ENCODE assay signal across 13 cellular contexts in genomic region chr5:57595530-57596098, GRCh38.
"Had no signal": no experiment of that assay in that cellular context is flagged by ENCODE, and none has a peak within 500 bp of the region (broad histone marks: within the 10 kb centered on the region; RNA-seq: fewer than 3 reads in every experiment).

No MANE protein-coding gene starts in this region.

- ATAC-seq: activated CD8-positive, alpha-beta T cell treated with anti-CD3 and anti-CD28 coated beads, Interleukin-2, amount 10 ng/mL, durations not matched to agents 7 days and 5 days; gastrocnemius medialis; heart right ventricle; psoas muscle had no signal

- H3K27ac Mint-ChIP-seq: activated CD8-positive, alpha-beta T cell treated with anti-CD3 and anti-CD28 coated beads, Interleukin-2, amount 10 ng/mL, durations not matched to agents 7 days and 5 days; activated T-helper 1 cell treated with anti-CD3 and anti-CD28 coated beads, Interleukin-12 subunit alpha, Interleukin-12 subunit beta, Interleukin-2, Interleukin-4 antibody, amounts not matched to agents 30 ng/mL and 10 ng/mL and 1 ng/mL, durations not matched to agents 14 hours and 24 hours and 36 hours; memory B cell; type B pancreatic cell had no signal

- H3K4me3 Mint-ChIP-seq: activated CD8-positive, alpha-beta T cell treated with anti-CD3 and anti-CD28 coated beads, Interleukin-2, amount 10 ng/mL, durations not matched to agents 7 days and 5 days; activated T-helper 1 cell treated with anti-CD3 and anti-CD28 coated beads, Interleukin-12 subunit alpha, Interleukin-12 subunit beta, Interleukin-2, Interleukin-4 antibody, amounts not matched to agents 30 ng/mL and 10 ng/mL and 1 ng/mL, durations not matched to agents 14 hours and 24 hours and 36 hours; memory B cell; type B pancreatic cell had no signal

- H3K9me3 Mint-ChIP-seq: activated T-helper 1 cell treated with anti-CD3 and anti-CD28 coated beads, Interleukin-12 subunit alpha, Interleukin-12 subunit beta, Interleukin-2, Interleukin-4 antibody, amounts not matched to agents 30 ng/mL and 10 ng/mL and 1 ng/mL, durations not matched to agents 14 hours and 24 hours and 36 hours; memory B cell; type B pancreatic cell had no signal

- H3K36me3 Mint-ChIP-seq: memory B cell, type B pancreatic cell had no signal

- H3K36me3 ChIP-seq: gastrocnemius medialis, heart right ventricle, left ventricle myocardium inferior, sigmoid colon had no signal

- H3K9me3 ChIP-seq: gastrocnemius medialis, heart right ventricle, left ventricle myocardium inferior, psoas muscle, sigmoid colon had no signal

- H3K27me3 ChIP-seq: gastrocnemius medialis, heart right ventricle, sigmoid colon had no signal

- DNase-seq: activated CD4-positive, alpha-beta T cell treated with anti-CD3 and anti-CD28 coated beads for 4 hours; activated CD8-positive, alpha-beta T cell treated with anti-CD3 and anti-CD28 coated beads, Interleukin-2, amount 10 ng/mL, durations not matched to agents 7 days and 5 days; activated naive CD4-positive, alpha-beta T cell treated with Interleukin-2 at 50 U/mL for 16 hours; gastrocnemius medialis; heart right ventricle; left ventricle myocardium inferior; psoas muscle; sigmoid colon; stimulated activated CD4-positive, alpha-beta T cell treated with anti-CD3 and anti-CD28 coated beads, Interleukin-2, amount 100 ng/mL, for 48 hours; stimulated activated naive CD4-positive, alpha-beta T cell treated with Interleukin-2 at 50 U/mL for 16 hours had no signal

- H3K27ac ChIP-seq: gastrocnemius medialis, heart right ventricle, left ventricle myocardium inferior, psoas muscle, sigmoid colon had no signal

- H3K4me1 ChIP-seq: sigmoid colon had no signal

- H3K4me3 ChIP-seq: gastrocnemius medialis, heart right ventricle, left ventricle myocardium inferior, psoas muscle, sigmoid colon had no signal
